24 cellular contexts compared by ENCODE assay signal in the genomic region with DNA sequence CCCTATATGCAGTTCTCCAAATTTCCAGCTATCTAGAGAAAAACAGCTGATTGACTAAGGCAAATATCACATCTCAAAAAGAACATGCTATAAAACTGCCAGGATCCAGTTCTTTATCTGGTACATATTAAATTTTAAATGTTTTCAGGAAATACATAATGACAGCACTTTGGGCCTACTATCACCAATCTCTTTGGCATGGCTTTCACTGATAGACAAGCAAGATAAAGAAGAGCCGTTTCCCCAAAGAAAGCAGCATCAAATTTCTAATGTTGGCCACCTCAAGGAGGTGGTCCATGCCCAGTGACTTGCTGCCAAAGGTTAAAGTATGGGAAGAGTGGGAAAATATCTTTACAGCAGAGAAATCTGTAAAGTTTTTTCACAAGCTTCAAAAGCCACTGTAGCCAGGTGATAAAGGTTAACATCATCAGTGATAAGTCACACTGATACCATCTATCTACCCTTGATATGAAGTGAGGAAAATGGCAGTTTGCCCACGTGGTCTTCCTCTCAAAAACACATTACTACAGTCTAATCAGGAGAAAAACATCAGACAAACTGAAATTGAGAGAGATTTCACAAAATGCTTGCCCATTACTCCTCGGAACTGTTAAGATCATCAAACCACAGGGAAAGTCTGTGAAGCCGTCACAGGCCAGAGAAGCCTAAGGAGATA.
"Had no signal": no experiment of that assay in that cellular context is flagged by ENCODE, and none has a peak within 500 bp of the region (broad histone marks: within the 10 kb centered on the region; RNA-seq: fewer than 3 reads in every experiment).

No MANE protein-coding gene starts in this region.

- DNase-seq: occipital lobe; ovary; posterior cingulate gyrus; psoas muscle; right cardiac atrium; right lobe of liver; sigmoid colon; small intestine; stimulated activated CD4-positive, alpha-beta T cell treated with anti-CD3 and anti-CD28 coated beads, Interleukin-15, amount 100 ng/mL, for 24 hours; stimulated activated CD4-positive, alpha-beta T cell treated with anti-CD3 and anti-CD28 coated beads, Interleukin-2, amount 100 ng/mL, for 24 hours; stimulated activated CD4-positive, alpha-beta T cell treated with anti-CD3 and anti-CD28 coated beads, Interleukin-2, amount 100 ng/mL, for 48 hours; stimulated activated CD4-positive, alpha-beta T cell treated with anti-CD3 and anti-CD28 coated beads, Interleukin-4, amount 100 ng/mL, for 24 hours; stimulated activated naive B cell treated with anti-CD40 and anti-IgM and Interleukin-4, amounts not matched to agents 10 μg/mL and 1 μg/mL and 100 μg/mL, for 72 hours; stimulated activated naive CD4-positive, alpha-beta T cell treated with Interleukin-2 at 50 U/mL for 16 hours; stomach; thyroid gland; trophoblast cell; upper lobe of left lung had no signal

- H3K9ac ChIP-seq: neural progenitor cell, parathyroid adenoma had no signal

- H3K4me3 ChIP-seq: neural progenitor cell, ovary, psoas muscle, right lobe of liver, sigmoid colon, stomach, thoracic aorta, thyroid gland, tibial nerve, upper lobe of left lung, vagina had no signal

- H3K4me1 ChIP-seq: neural progenitor cell, parathyroid adenoma, psoas muscle, right lobe of liver, sigmoid colon, stomach, thyroid gland, tibial nerve, upper lobe of left lung, vagina had no signal

- H3K79me2 ChIP-seq: parathyroid adenoma had no signal

- H3K9me3 ChIP-seq: ovary, psoas muscle, right lobe of liver, sigmoid colon, stomach, thoracic aorta, thyroid gland, tibial nerve, upper lobe of left lung, vagina had no signal

- H3K4me2 ChIP-seq: neural progenitor cell had no signal

- H2AFZ ChIP-seq: neural progenitor cell, parathyroid adenoma had no signal

- ATAC-seq: psoas muscle; right cardiac atrium; right lobe of liver; stimulated activated effector memory CD8-positive, alpha-beta T cell treated with anti-CD3 and anti-CD28 coated beads, Interleukin-12 subunit alpha, Interleukin-12 subunit beta, amount 100 ng/mL, for 72 hours; stimulated activated naive B cell treated with anti-CD40 and anti-IgM and Interleukin-4, amounts not matched to agents 10 μg/mL and 1 μg/mL and 100 μg/mL, for 72 hours had no signal

- H3K36me3 ChIP-seq: neural progenitor cell, ovary, right lobe of liver, sigmoid colon, stomach, thoracic aorta, thyroid gland, tibial nerve, upper lobe of left lung, vagina had no signal

- H3K27me3 ChIP-seq: neural progenitor cell, ovary, right lobe of liver, sigmoid colon, stomach, thyroid gland, tibial nerve, upper lobe of left lung, vagina had no signal

- H3K27ac ChIP-seq: neural progenitor cell, ovary, parathyroid adenoma, psoas muscle, right lobe of liver, sigmoid colon, stomach, thoracic aorta, thyroid gland, tibial nerve, upper lobe of left lung, vagina had no signal
